ENCODE assay signal across 31 cellular contexts in the genomic region with DNA sequence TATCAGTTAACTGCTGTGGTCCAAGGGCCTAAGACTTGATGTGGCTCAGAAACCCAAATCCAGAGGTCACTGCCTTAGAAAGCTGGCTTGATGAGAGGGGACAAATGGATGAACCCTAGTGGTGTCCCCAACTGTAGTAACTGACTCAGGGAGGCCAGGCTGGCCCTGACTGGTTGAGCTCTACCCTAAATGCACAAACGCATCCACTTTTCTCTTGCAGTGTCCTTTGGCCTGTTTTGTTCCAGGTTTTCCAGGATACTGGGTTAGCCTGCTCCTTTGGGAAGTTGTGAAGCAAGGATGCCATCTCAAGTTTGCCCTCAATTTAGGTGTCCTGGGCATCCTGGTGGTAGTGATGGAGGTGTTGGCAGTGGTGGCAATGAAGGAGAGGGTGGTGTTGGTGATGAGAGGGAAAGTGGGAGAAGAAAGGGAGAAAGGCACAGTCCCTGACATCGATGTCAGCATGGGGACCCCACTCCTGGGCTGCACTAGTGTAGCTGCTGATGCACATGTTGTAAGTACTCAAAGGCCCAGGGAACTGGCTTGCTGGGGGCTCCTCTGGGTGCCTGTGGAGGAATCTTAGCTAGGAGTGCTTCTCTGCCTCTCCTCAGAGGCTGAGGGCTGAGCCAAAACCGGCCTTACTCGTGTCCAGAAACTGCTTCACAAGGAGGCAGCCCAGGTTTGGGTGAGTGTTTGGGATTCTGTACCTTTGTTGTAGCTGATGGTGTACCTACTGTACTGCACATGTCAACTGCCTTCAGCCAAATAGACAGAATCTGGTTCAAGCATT. TPM values are rescaled to one million over a fixed set of nuclear protein-coding genes. Genes with fewer than 3 reads are reported as not detected.
DNase-seq lines count a peak whose midpoint lies in the region; ATAC-seq and TF ChIP-seq lines count a peak whose summit lies in the region.
"Had no signal": no experiment of that assay in that cellular context is flagged by ENCODE, and none has a peak within 500 bp of the region (broad histone marks: within the 10 kb centered on the region; RNA-seq: fewer than 3 reads in every experiment).

No MANE protein-coding gene starts in this region.

- DNase-seq in left ventricle myocardium inferior, result no peak
- DNase-seq in Right ventricle myocardium inferior (ENCODE audit: missing footprints), result no peak
- no peak for DNase-seq in ascending aorta (ENCODE audit: low spot score in 2 of 2)
- DNase-seq in transverse colon, result no peak
- DNase-seq in DMS153 (lab: John Stamatoyannopoulos, UW), result no peak
- DNase-seq: activated CD4-positive, alpha-beta T cell treated with anti-CD3 and anti-CD28 coated beads, Interleukin-2, amount 50 U/mL, for 4 hours; activated CD8-positive, alpha-beta memory T cell treated with anti-CD3 and anti-CD28 coated beads, Interleukin-2, amount 10 ng/mL, durations not matched to agents 7 days and 5 days; activated naive CD4-positive, alpha-beta T cell; activated T-cell treated with anti-CD3 and anti-CD28 coated beads, Interleukin-2, amount 50 U/mL, for 72 hours; CD4-positive, CD25-positive, alpha-beta regulatory T cell; cerebellar nuclear complex; DND-41; esophagus squamous epithelium; KG1; naive B cell; NCI-H1105; NCI-H2029 treated with DMSO at 0.1 percent for 48 hours; NCI-H524; stimulated activated naive B cell treated with anti-CD40 and anti-IgM and Interleukin-4, amounts not matched to agents 10 μg/mL and 1 μg/mL and 100 μg/mL, for 72 hours; T-helper 17 cell; testis had no signal

- TF ChIP-seq EP300 in transverse colon (IDR thresholded peaks at IDR 0.05; ENCODE audit: low read depth), result no peak

- intact Hi-C loops in left ventricle myocardium inferior (cut with micrococcal nuclease), result no loop called here
- intact Hi-C loops in Right ventricle myocardium inferior (cut with DNase I), result loop anchor here (5.0 to 10.0 kb wide), 2 partner anchors 139 to 622 kb away; no protein-coding TSS in a partner anchor
- intact Hi-C loops in ascending aorta (cut with DNase I), result loop anchor here (2.0 kb wide), 1 partner anchor 54 kb away; no protein-coding TSS in a partner anchor
- intact Hi-C loops in transverse colon (cut with DNase I; ENCODE audit: low total_unique reads), result loop anchor here (10.0 kb wide), 1 partner anchor 392 kb away; no protein-coding TSS in a partner anchor

- H3K27me3 ChIP-seq in left ventricle myocardium inferior (ENCODE audit: low read depth), result peaks cover 91% of the 10 kb centered on the region
- H3K27me3 ChIP-seq in ascending aorta, result no peaks in the 10 kb centered on the region
- peaks cover 95% of the 10 kb centered on the region for H3K27me3 ChIP-seq in iPS-15b (ENCODE audit: control insufficient read depth, insufficient read depth, low read length)
- peaks cover 99% of the 10 kb centered on the region for H3K27me3 ChIP-seq in transverse colon
- H3K27me3 ChIP-seq: testis had no signal

- H3K27ac ChIP-seq in left ventricle myocardium inferior (replicated peaks) (peak overlapping the region; percentile 96), ascending aorta (peak overlapping the region; percentile 35 to 92), transverse colon (peak overlapping the region; percentile 65 to 95 (median 86))
- H3K27ac ChIP-seq: esophagus squamous epithelium, HL-60, neutrophil, testis had no signal

- TF ChIP-seq CTCF in left ventricle myocardium inferior (IDR thresholded peaks at IDR 0.05; ENCODE audit: borderline replicate concordance) (no peak), ascending aorta (IDR thresholded peaks at IDR 0.05) (no peak), transverse colon (IDR thresholded peaks at IDR 0.05) (no peak)

- H3K9ac ChIP-seq in iPS-15b (ENCODE audit: low read depth, low read length), result no peak overlapping the region

- H3K4me3 ChIP-seq in left ventricle myocardium inferior (peak overlapping the region; percentile 84), ascending aorta (no peak overlapping the region), iPS-15b (ENCODE audit: low read depth, low read length) (peak overlapping the region; percentile 3), transverse colon (peak overlapping the region in 2 of 4 donors; percentile 12 to 24)
- H3K4me3 ChIP-seq: HAP-1, testis had no signal

- H3K36me3 ChIP-seq in left ventricle myocardium inferior (peaks cover under 1% of the 10 kb centered on the region), ascending aorta (no peaks in the 10 kb centered on the region), iPS-15b (ENCODE audit: control insufficient read depth, insufficient read depth, low read length) (no peaks in the 10 kb centered on the region), transverse colon (no peaks in the 10 kb centered on the region)
- H3K36me3 ChIP-seq: esophagus squamous epithelium, HAP-1, neutrophil had no signal

- in situ Hi-C loops in transverse colon (cut with MboI; ENCODE audit: low pct_ligation_motif_present in 1 of 4, low pct_unique_long_range_greater_than_20kb in 1 of 4, low sequenced_read_pairs in 3 of 4), result no loop called here

- WGBS in transverse colon (ENCODE audit: low coverage in 1 of 2), 2 donors, result 61% methylated on average over 4 of the region's 4 CpGs; no CpG with 5 or more reads in 1 of the 2 donors

- H3K4me1 ChIP-seq in left ventricle myocardium inferior, result peaks cover 52% of the 10 kb centered on the region
- peaks cover 0 to 4% of the 10 kb centered on the region in 2 donors for H3K4me1 ChIP-seq in ascending aorta
- H3K4me1 ChIP-seq in iPS-15b (ENCODE audit: control insufficient read depth, insufficient read depth, low read length), result peaks cover 3% of the 10 kb centered on the region
- peaks cover 0 to 19% (median 6%) of the 10 kb centered on the region in 4 donors for H3K4me1 ChIP-seq in transverse colon
- H3K4me1 ChIP-seq: HAP-1 had no signal

- H3K9me3 ChIP-seq in left ventricle myocardium inferior (replicated peaks) (no peaks in the 10 kb centered on the region), ascending aorta (no peaks in the 10 kb centered on the region), iPS-15b (ENCODE audit: control insufficient read depth, insufficient read depth, low read length) (no peaks in the 10 kb centered on the region), transverse colon (no peaks in the 10 kb centered on the region)
- H3K9me3 ChIP-seq: esophagus squamous epithelium, neutrophil, testis had no signal

- no peak for ATAC-seq in Right ventricle myocardium inferior
- no peak for ATAC-seq in GM21526 (IDR thresholded peaks at IDR 0.05; ENCODE audit: low FRiP score, unreplicated experiment)
- no peak for ATAC-seq in GM21447 (IDR thresholded peaks at IDR 0.05; ENCODE audit: unreplicated experiment)
- ATAC-seq: activated CD8-positive, alpha-beta memory T cell treated with anti-CD3 and anti-CD28 coated beads, Interleukin-2, amount 10 ng/mL, durations not matched to agents 7 days and 5 days; activated T-cell treated with anti-CD3 and anti-CD28 coated beads, Interleukin-2, amount 50 U/mL, for 72 hours; left lobe of liver; stimulated activated naive B cell treated with anti-CD40 and anti-IgM and Interleukin-4, amounts not matched to agents 10 μg/mL and 1 μg/mL and 100 μg/mL, for 72 hours; T-helper 17 cell had no signal

- no peak for TF ChIP-seq POLR2A in transverse colon (IDR thresholded peaks at IDR 0.05)

RNA-seq across cellular contexts. Expression of a gene that starts 2.9 kb away (rescaled TPM):
- total RNA-seq in left ventricle myocardium inferior (117 TPM), Right ventricle myocardium inferior (151 TPM), ascending aorta (6.0 TPM), transverse colon (10 to 100 TPM; 24.6 to 87.6 (median 40.9) TPM)
- total RNA-seq: activated CD8-positive, alpha-beta memory T cell treated with anti-CD3 and anti-CD28 coated beads, Interleukin-2, amount 10 ng/mL, durations not matched to agents 7 days and 5 days; activated T-cell treated with anti-CD3 and anti-CD28 coated beads, Interleukin-2, amount 50 U/mL, for 72 hours; CD4-positive, CD25-positive, alpha-beta regulatory T cell; dermis microvascular lymphatic vessel endothelial cell; frontal cortex; MCF 10A; T-helper 17 cell had no signal

Comparison
In these comparisons a context has a peak if more than half of its experiments do, and no peak if none do; other contexts are left out.
1. H3K4me3 ChIP-seq: peak in left ventricle myocardium inferior (single experiment) and iPS-15b (single experiment); none in ascending aorta (0 of 2).
2. Peak in every context shown above with its lines, with median percentiles within 50 percentile points of each other: H3K27ac ChIP-seq.